ENCODE assay signal across 31 cellular contexts in genomic region chr18:58758606-58759005, GRCh38.
DNase-seq lines count a peak whose midpoint lies in the region; ATAC-seq, FAIRE-seq and TF ChIP-seq lines count a peak whose summit lies in the region.
"Had no signal": no experiment of that assay in that cellular context is flagged by ENCODE, and none has a peak within 500 bp of the region (broad histone marks: within the 10 kb centered on the region; RNA-seq: fewer than 3 reads in every experiment).

No MANE protein-coding gene starts in this region.

- H3K27ac ChIP-seq in A549 (peak overlapping the region in 1 of 2 experiments; percentile 37; a peak in 1 of 6 replicates), H1 (ENCODE audit: low read depth, low read length) (no peak overlapping the region), neuronal stem cell (replicated peaks; ENCODE audit: low read length) (no peak overlapping the region)
- H3K27ac ChIP-seq: C4-2B, ovary, stomach, thyroid gland had no signal

- peak overlapping the region; percentile 10 for H3K27ac Mint-ChIP-seq in Caco-2 (ENCODE audit: unreplicated experiment)
- H3K27ac Mint-ChIP-seq: activated CD8-positive, alpha-beta T cell treated with anti-CD3 and anti-CD28 coated beads for 36 hours; nephron; T-helper 1 cell treated with Interleukin-12 subunit alpha and Interleukin-12 subunit beta and Interleukin-4 antibody, amounts not matched to agents 30 μg/mL and 1 μg/mL, for 36 hours had no signal

- H3K9me3 ChIP-seq in A549 (no peaks in the 10 kb centered on the region), Caco-2 (no peaks in the 10 kb centered on the region), H1 (ENCODE audit: insufficient read depth in 2 of 2, low read depth in 1 of 2, low read length in 1 of 2) (no peaks in the 10 kb centered on the region), neuronal stem cell (replicated peaks in 1 of 2; ENCODE audit: control insufficient read depth in 2 of 2, insufficient read depth in 1 of 2, low read depth in 1 of 2, low read length in 2 of 2) (no peaks in the 10 kb centered on the region)
- H3K9me3 ChIP-seq: ovary, stomach, thyroid gland had no signal

- H3K18ac ChIP-seq in H1 (ENCODE audit: extremely low read depth, low read length): no peak overlapping the region
- H3K18ac ChIP-seq in neuronal stem cell (ENCODE audit: low read length): peak overlapping the region; percentile 59

- H2BK5ac ChIP-seq in H1 (ENCODE audit: low read depth, low read length): no peak overlapping the region
- H2BK5ac ChIP-seq in neuronal stem cell (ENCODE audit: low read length): no peak overlapping the region

- H3K79me2 ChIP-seq in H1 (ENCODE audit: control insufficient read depth in 1 of 2, insufficient read depth in 2 of 2, low read length in 2 of 2): no peaks in the 10 kb centered on the region

- H4K8ac ChIP-seq in H1 (ENCODE audit: extremely low read depth, insufficient read depth, low read length): no peak overlapping the region
- H4K8ac ChIP-seq in neuronal stem cell (ENCODE audit: low read depth, low read length): no peak overlapping the region

- no peak for TF ChIP-seq RAD21 in A549 (conservative IDR thresholded peaks at IDR 0.05 in 1 of 2, IDR thresholded peaks at IDR 0.05 in 1 of 2)
- no peak for TF ChIP-seq RAD21 in H1 (IDR thresholded peaks at IDR 0.05 in 1 of 2, conservative IDR thresholded peaks at IDR 0.05 in 1 of 2; ENCODE audit: low read depth in 2 of 2, low read length in 2 of 2)

- H3K23me2 ChIP-seq in H1 (ENCODE audit: low read depth, low read length): no peaks in the 10 kb centered on the region; the same call in 1 of the 2 replicates

- H4K91ac ChIP-seq in H1 (replicated peaks; ENCODE audit: insufficient read length, low read length): no peak overlapping the region
- H4K91ac ChIP-seq in neuronal stem cell (ENCODE audit: low read depth, low read length, poor library complexity): no peak overlapping the region

- no TSS peak for BruUV-seq in Caco-2 (replicated peaks; lab: Mats Ljungman, UMichigan)

- no peak for TF ChIP-seq CTCF in A549 (IDR thresholded peaks at IDR 0.05)
- no peak for TF ChIP-seq CTCF in Caco-2 (IDR thresholded peaks at IDR 0.05; ENCODE audit: insufficient read depth in 1 of 2, low read depth in 1 of 2, low read length in 1 of 2, severe bottlenecking in 1 of 2, unreplicated experiment in 1 of 2)
- TF ChIP-seq CTCF in H1 (IDR thresholded peaks at IDR 0.05; ENCODE audit: control extremely low read depth in 1 of 3, insufficient read depth in 1 of 3, low read depth in 1 of 3, low read length in 3 of 3): no peak

- CTCF ChIA-PET in A549 (lab: Yijun Ruan, JAX): interaction anchor here (1.1 to 1.4 kb wide), 2 partner anchors 8 to 715 kb away, joined by 3 read pairs; partner anchors contain the start of gene NEDD4L
- CTCF ChIA-PET in Caco-2 (lab: Charles Lee): no interaction called here
- CTCF ChIA-PET in H1 (lab: Charles Lee; ENCODE audit: partially characterized antibody): interaction anchor here (0.6 to 1.8 kb wide), 4 partner anchors 12 to 229 kb away, joined by 3 to 11 read pairs (median 4); no protein-coding TSS in a partner anchor

- H4K5ac ChIP-seq in H1 (ENCODE audit: insufficient read length, low read depth, low read length): no peak overlapping the region

- no peak for TF ChIP-seq POLR2A in A549 (IDR thresholded peaks at IDR 0.05; ENCODE audit: low read length)
- TF ChIP-seq POLR2A in H1 (IDR thresholded peaks at IDR 0.05; ENCODE audit: control extremely low read depth in 1 of 2, low read depth in 2 of 2, low read length in 2 of 2): no peak

- no peaks in the 10 kb centered on the region for H3K9me3 Mint-ChIP-seq in Caco-2 (ENCODE audit: unreplicated experiment)
- H3K9me3 Mint-ChIP-seq: activated CD8-positive, alpha-beta T cell treated with anti-CD3 and anti-CD28 coated beads for 36 hours; nephron; T-helper 1 cell treated with Interleukin-12 subunit alpha and Interleukin-12 subunit beta and Interleukin-4 antibody, amounts not matched to agents 30 μg/mL and 1 μg/mL, for 36 hours had no signal

- 0 out of 2 replicates have a peak overlapping the region, but pooled peaks have one; percentile 61 for H2BK15ac ChIP-seq in H1 (ENCODE audit: low read length)
- no peak overlapping the region for H2BK15ac ChIP-seq in neuronal stem cell (ENCODE audit: low read length)

- H3K4ac ChIP-seq in H1 (replicated peaks; ENCODE audit: insufficient read length, low read depth, low read length): no peak overlapping the region
- no peak overlapping the region for H3K4ac ChIP-seq in neuronal stem cell (ENCODE audit: low read length)

- H2BK12ac ChIP-seq in H1 (ENCODE audit: low read depth, low read length) (no peak overlapping the region), neuronal stem cell (ENCODE audit: low read length) (no peak overlapping the region)

- POLR2A ChIA-PET in A549 (lab: Yijun Ruan, JAX): no interaction called here
- POLR2A ChIA-PET in Caco-2 (lab: Charles Lee): no interaction called here
- POLR2A ChIA-PET in H1 (lab: Charles Lee; ENCODE audit: partially characterized antibody): no interaction called here

- no peak overlapping the region for H3K4me3 Mint-ChIP-seq in Caco-2 (ENCODE audit: unreplicated experiment)
- H3K4me3 Mint-ChIP-seq: activated CD8-positive, alpha-beta T cell treated with anti-CD3 and anti-CD28 coated beads for 36 hours; nephron; T-helper 1 cell treated with Interleukin-12 subunit alpha and Interleukin-12 subunit beta and Interleukin-4 antibody, amounts not matched to agents 30 μg/mL and 1 μg/mL, for 36 hours had no signal

- H3K79me1 ChIP-seq in H1 (ENCODE audit: low read depth, low read length) (no peaks in the 10 kb centered on the region), neuronal stem cell (ENCODE audit: low read depth, low read length) (no peaks in the 10 kb centered on the region)

- TF ChIP-seq EP300 in A549 (IDR thresholded peaks at IDR 0.05) (no peak), H1 (IDR thresholded peaks at IDR 0.05; ENCODE audit: borderline replicate concordance in 1 of 2, low read depth in 2 of 2, low read length in 2 of 2) (no peak)

- no peak overlapping the region for H2AK5ac ChIP-seq in H1 (ENCODE audit: low read depth, low read length)
- H2AK5ac ChIP-seq in neuronal stem cell (ENCODE audit: low read depth, low read length): no peak overlapping the region

- no peak overlapping the region for H3K9ac ChIP-seq in H1 (replicated peaks in 1 of 4; ENCODE audit: extremely low read depth in 1 of 4, low read depth in 3 of 4, low read length in 3 of 4)
- H3K9ac ChIP-seq in neuronal stem cell (ENCODE audit: low read depth, low read length, poor library complexity): no peak overlapping the region

- H3K14ac ChIP-seq in H1 (ENCODE audit: insufficient read length) (no peak overlapping the region), neuronal stem cell (ENCODE audit: low read length) (no peak overlapping the region)

- no peak overlapping the region for H3K4me2 ChIP-seq in A549
- H3K4me2 ChIP-seq in H1 (ENCODE audit: insufficient read depth in 1 of 2, low read depth in 2 of 2, low read length in 2 of 2): no peak overlapping the region
- H3K4me2 ChIP-seq in neuronal stem cell (ENCODE audit: insufficient read depth, low read length, poor library complexity, severe bottlenecking): no peak overlapping the region

- no peaks in the 10 kb centered on the region for H3K4me1 Mint-ChIP-seq in Caco-2 (ENCODE audit: low read depth, unreplicated experiment)

- WGBS in A549 (ENCODE audit: missing lambda C conversion rate): 79% methylated on average over 9 of the region's 9 CpGs
- 90% methylated on average over 9 of the region's 9 CpGs; no CpG with 5 or more reads in 1 of the 2 experiments for WGBS in H1 (ENCODE audit: extremely low coverage in 1 of 2, insufficient coverage in 1 of 2, insufficient read length in 1 of 2, insufficient replicate concordance in 2 of 2, low coverage in 1 of 2, low lambda C conversion rate in 2 of 2, missing lambda C conversion rate in 1 of 2), 2 experiments
- WGBS in neuronal stem cell (ENCODE audit: extremely low coverage in 2 of 2, insufficient read length in 2 of 2, insufficient replicate concordance in 1 of 2), 2 donors: no CpG with 5 or more reads among the region's 9 CpGs

- H3K4me3 ChIP-seq in A549 (no peak overlapping the region), Caco-2 (ENCODE audit: low read depth, low read length) (no peak overlapping the region), H1 (ENCODE audit: extremely low read depth in 1 of 4, insufficient read depth in 2 of 4, low read depth in 3 of 4, low read length in 4 of 4) (no peak overlapping the region), neuronal stem cell (ENCODE audit: low read length in 2 of 2) (no peak overlapping the region)
- H3K4me3 ChIP-seq: ovary, stomach, thyroid gland had no signal

- no peaks in the 10 kb centered on the region for H3K27me3 ChIP-seq in Caco-2 (replicated peaks; ENCODE audit: control insufficient read depth, insufficient read depth, low read length)
- no peaks in the 10 kb centered on the region for H3K27me3 ChIP-seq in H1 (replicated peaks in 1 of 4; ENCODE audit: control insufficient read depth in 3 of 4, extremely low read depth in 1 of 4, insufficient read depth in 3 of 4, low read length in 3 of 4)
- no peaks in the 10 kb centered on the region for H3K27me3 ChIP-seq in neuronal stem cell (ENCODE audit: control insufficient read depth in 3 of 3, insufficient read depth in 3 of 3, low read depth in 1 of 3, low read length in 3 of 3)
- H3K27me3 ChIP-seq: ovary, thyroid gland had no signal

- no peaks in the 10 kb centered on the region for H3K27me3 Mint-ChIP-seq in Caco-2 (ENCODE audit: insufficient read depth, unreplicated experiment)

- H3K36me3 ChIP-seq in Caco-2 (ENCODE audit: control insufficient read depth, insufficient read depth, low read length) (no peaks in the 10 kb centered on the region), H1 (ENCODE audit: control insufficient read depth in 2 of 4, insufficient read depth in 4 of 4, low read length in 3 of 4) (no peaks in the 10 kb centered on the region), neuronal stem cell (replicated peaks in 1 of 2; ENCODE audit: control insufficient read depth in 2 of 2, insufficient read depth in 2 of 2, low read length in 2 of 2) (no peaks in the 10 kb centered on the region)
- H3K36me3 ChIP-seq: ovary, stomach, thyroid gland had no signal

- intact Hi-C loops in Caco-2 (cut with micrococcal nuclease; ENCODE audit: unreplicated experiment): no loop called here

- no peaks in the 10 kb centered on the region for H3K4me1 ChIP-seq in A549
- no peaks in the 10 kb centered on the region for H3K4me1 ChIP-seq in Caco-2
- peaks cover 0 to 7% (median 3%) of the 10 kb centered on the region in 4 experiments; a peak in 6 of 7 replicates for H3K4me1 ChIP-seq in H1 (replicated peaks in 1 of 4; ENCODE audit: control insufficient read depth in 3 of 4, insufficient read depth in 4 of 4, low read length in 3 of 4)
- H3K4me1 ChIP-seq in neuronal stem cell (ENCODE audit: control insufficient read depth in 2 of 2, insufficient read depth in 1 of 2, low read depth in 1 of 2, low read length in 2 of 2): peaks cover 11 to 22% of the 10 kb centered on the region in 2 donors

- no peak overlapping the region for H3K23ac ChIP-seq in H1 (ENCODE audit: insufficient read length)
- no peak overlapping the region for H3K23ac ChIP-seq in neuronal stem cell (ENCODE audit: low read depth, low read length, poor library complexity)

- DNase-seq in A549 (ENCODE audit: low read depth in 1 of 2, low spot score in 1 of 2) (no peak), Caco-2 (no peak), H1 (ENCODE audit: low read depth in 1 of 2, low spot score in 2 of 2) (peak in 1 of 2 experiments; percentile 31), neuronal stem cell (ENCODE audit: low spot score) (no peak), dedifferentiated amniotic fluid mesenchymal stem cell (ENCODE audit: extremely low spot score) (no peak), 8988T (no peak)
- DNase-seq: activated CD8-positive, alpha-beta T cell treated with anti-CD3 and anti-CD28 coated beads for 36 hours; activated effector memory CD4-positive, alpha-beta T cell treated with Interleukin-2 at 50 U/mL for 16 hours; caudate nucleus; DND-41; foreskin melanocyte; GF-D8; kidney glomerular epithelial cell; mammary epithelial cell; NCI-H446; NCI-H748 treated with DMSO at 0.1 percent for 48 hours; ovary; retina; Right ventricle myocardium superior; stimulated activated CD4-positive, alpha-beta T cell treated with anti-CD3 and anti-CD28 coated beads, Interleukin-2, amount 100 ng/mL, for 24 hours; stomach; thyroid gland had no signal

- no peak overlapping the region for H2BK20ac ChIP-seq in H1 (ENCODE audit: low read length)

- no peaks in the 10 kb centered on the region for H4K20me1 ChIP-seq in H1 (replicated peaks in 1 of 2; ENCODE audit: control insufficient read depth in 1 of 2, insufficient read depth in 2 of 2, low read length in 2 of 2)

- H2BK120ac ChIP-seq in H1 (replicated peaks; ENCODE audit: low read depth, low read length): no peak overlapping the region
- H2BK120ac ChIP-seq in neuronal stem cell (ENCODE audit: low read depth, low read length): no peak overlapping the region

- no peak for FAIRE-seq in A549 (lab: Jason Lieb, UNC)
- no peak for FAIRE-seq in H1 (lab: Jason Lieb, UNC)
- FAIRE-seq: astrocyte, endometrium, TTC549 had no signal

- H2AFZ ChIP-seq in H1 (ENCODE audit: low read length) (no peak overlapping the region), neuronal stem cell (ENCODE audit: low read length) (no peak overlapping the region)

- H3K36me3 Mint-ChIP-seq in Caco-2 (ENCODE audit: insufficient read depth, unreplicated experiment): no peaks in the 10 kb centered on the region

- ATAC-seq in A549 (peak; percentile 35 to 40; a peak in 4 of 6 replicates), HG03108 (IDR thresholded peaks at IDR 0.05; ENCODE audit: unreplicated experiment) (no peak)
- ATAC-seq: activated CD8-positive, alpha-beta T cell treated with anti-CD3 and anti-CD28 coated beads for 36 hours; Panc1; SK-N-SH treated with all-trans-retinoic acid at 6 μM for 48 hours had no signal

- no peak overlapping the region for H3K56ac ChIP-seq in H1 (replicated peaks; ENCODE audit: insufficient read length, low read depth, low read length)
